16 cellular contexts compared by ENCODE assay signal in genomic region chr12:47449797-47450196, GRCh38.
"Had no signal": no experiment of that assay in that cellular context is flagged by ENCODE, and none has a peak within 500 bp of the region (broad histone marks: within the 10 kb centered on the region; RNA-seq: fewer than 3 reads in every experiment).

No MANE protein-coding gene starts in this region.

- ATAC-seq: activated CD4-positive, alpha-beta T cell treated with anti-CD3 and anti-CD28 coated beads for 36 hours; activated naive CD4-positive, alpha-beta T cell treated with anti-CD3 and anti-CD28 coated beads, Interleukin-2, amount 50 U/mL, for 72 hours; activated T-cell treated with anti-CD3 and anti-CD28 coated beads, Interleukin-2, amount 50 U/mL, for 4 hours; gastrocnemius medialis; heart right ventricle; stimulated activated effector memory CD8-positive, alpha-beta T cell treated with anti-CD3 and anti-CD28 coated beads, Interleukin-12 subunit alpha, Interleukin-12 subunit beta, amount 100 ng/mL, for 72 hours had no signal

- H3K27ac ChIP-seq: cardiac muscle cell, dorsolateral prefrontal cortex, gastrocnemius medialis, heart right ventricle, thyroid gland, WERI-Rb-1 had no signal

- H3K36me3 ChIP-seq: cardiac muscle cell, gastrocnemius medialis, heart right ventricle, thyroid gland, WERI-Rb-1 had no signal

- H3K4me3 ChIP-seq: cardiac muscle cell, dorsolateral prefrontal cortex, gastrocnemius medialis, heart right ventricle, thyroid gland had no signal

- DNase-seq: activated CD4-positive, alpha-beta memory T cell treated with anti-CD3 and anti-CD28 coated beads, Interleukin-2, amount 10 ng/mL, durations not matched to agents 7 days and 5 days; activated CD4-positive, alpha-beta T cell treated with anti-CD3 and anti-CD28 coated beads for 36 hours; activated effector memory CD4-positive, alpha-beta T cell treated with anti-CD3 and anti-CD28 coated beads, Interleukin-2, amount 50 U/mL, for 16 hours; activated T-cell treated with anti-CD3 and anti-CD28 coated beads, Interleukin-2, amount 50 U/mL, for 4 hours; dorsolateral prefrontal cortex; endodermal cell; gastrocnemius medialis; heart right ventricle; nucleus accumbens; posterior cingulate gyrus; retina; thyroid gland; WERI-Rb-1 had no signal

- H3K27me3 ChIP-seq: cardiac muscle cell, dorsolateral prefrontal cortex, gastrocnemius medialis, heart right ventricle, thyroid gland had no signal

- H3K4me1 ChIP-seq: gastrocnemius medialis, heart right ventricle, thyroid gland had no signal

- H3K9me3 ChIP-seq: gastrocnemius medialis, thyroid gland had no signal
